ENCODE assay signal across 9 cellular contexts in the genomic region with DNA sequence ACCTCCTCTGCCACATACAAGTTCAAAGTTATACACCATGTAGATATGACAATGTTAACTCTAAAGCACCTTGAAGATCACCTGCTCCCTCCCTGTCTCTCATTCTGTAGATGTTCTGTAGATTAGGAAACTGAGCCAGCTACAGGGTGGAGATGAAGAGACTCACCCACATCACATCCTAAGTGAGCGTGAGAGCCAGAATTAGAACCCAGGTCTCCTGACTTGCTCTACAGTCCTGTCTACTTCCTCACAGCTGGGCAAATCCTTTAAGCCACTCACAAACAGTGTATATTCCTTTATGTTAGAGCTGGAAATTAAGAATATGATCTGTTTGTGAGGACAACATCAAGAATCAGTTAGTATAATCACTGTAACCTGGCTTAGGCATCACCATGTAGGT. TPM values are rescaled to one million over a fixed set of nuclear protein-coding genes. Genes with fewer than 3 reads are reported as not detected.
DNase-seq lines count a peak whose midpoint lies in the region; ATAC-seq and TF ChIP-seq lines count a peak whose summit lies in the region.
"Had no signal": no experiment of that assay in that cellular context is flagged by ENCODE, and none has a peak within 500 bp of the region (broad histone marks: within the 10 kb centered on the region; RNA-seq: fewer than 3 reads in every experiment).

No MANE protein-coding gene starts in this region.

- H2AFZ ChIP-seq in H9 (ENCODE audit: low read length): no peak overlapping the region

- peaks cover 2% of the 10 kb centered on the region; the same call in 1 of the 2 replicates for H3K36me3 ChIP-seq in BJ (ENCODE audit: control insufficient read depth, insufficient read depth, low read length)

- H3K23me2 ChIP-seq in H9 (ENCODE audit: insufficient read length, low read depth, low read length, poor library complexity, severe bottlenecking): peaks cover 6% of the 10 kb centered on the region

- no peak overlapping the region for H2BK5ac ChIP-seq in H9 (ENCODE audit: insufficient read length, low read length)

- H4K20me1 ChIP-seq in H9 (ENCODE audit: control insufficient read depth, insufficient read depth, insufficient read length): no peaks in the 10 kb centered on the region

- CTCF ChIA-PET in BJ (lab: Yijun Ruan, JAX): interaction anchor here (1.1 to 2.7 kb wide), 3 partner anchors 9 to 149 kb away, joined by 3 to 8 read pairs (median 4); no protein-coding TSS in a partner anchor

- H4K8ac ChIP-seq in H9 (replicated peaks; ENCODE audit: insufficient read length, low read depth, low read length): no peak overlapping the region

- H3T11ph ChIP-seq in H9 (ENCODE audit: low read length): no peak overlapping the region

- no peaks in the 10 kb centered on the region for H3K27me3 Mint-ChIP-seq in effector memory CD8-positive, alpha-beta T cell
- H3K27me3 Mint-ChIP-seq in neural crest cell (ENCODE audit: low read depth): no peaks in the 10 kb centered on the region
- peaks cover 4% of the 10 kb centered on the region for H3K27me3 Mint-ChIP-seq in H9 (ENCODE audit: low read depth)

- H3K27me3 ChIP-seq in BJ (ENCODE audit: control insufficient read depth, insufficient read depth, low read length): no peaks in the 10 kb centered on the region
- H3K27me3 ChIP-seq in H9 (ENCODE audit: insufficient read depth, low read length): no peaks in the 10 kb centered on the region

- no peak overlapping the region for H3K14ac ChIP-seq in H9 (ENCODE audit: insufficient read depth, low read length)

- no peak overlapping the region for H3K27ac ChIP-seq in H9 (ENCODE audit: insufficient read length, low read depth, low read length)

- H3K56ac ChIP-seq in H9 (ENCODE audit: insufficient read length, low read depth, low read length): no peak overlapping the region

- H3K9ac ChIP-seq in H9 (ENCODE audit: extremely low read depth, insufficient read length, low read length): no peak overlapping the region

- no peak overlapping the region for H2AK5ac ChIP-seq in H9 (ENCODE audit: insufficient read length, low read length)

- TF ChIP-seq CTCF in BJ (IDR thresholded peaks at IDR 0.05; ENCODE audit: insufficient read depth, low read depth, low read length) (no peak), neural crest cell (conservative IDR thresholded peaks at IDR 0.05) (no peak), H9 (conservative IDR thresholded peaks at IDR 0.05) (no peak)

- no peaks in the 10 kb centered on the region for H3K79me1 ChIP-seq in H9 (ENCODE audit: insufficient read depth, low read depth, low read length, poor library complexity, severe bottlenecking)

- H3K23ac ChIP-seq in H9 (ENCODE audit: insufficient read length, low read depth, low read length): no peak overlapping the region

- H4K5ac ChIP-seq in H9 (ENCODE audit: insufficient read length, low read depth, low read length): no peak overlapping the region

- H3K4me2 ChIP-seq in H9 (ENCODE audit: insufficient read depth, insufficient read length, low read length): no peak overlapping the region

- H3K4me1 ChIP-seq in H9 (ENCODE audit: insufficient read depth, low read length): no peaks in the 10 kb centered on the region

- no peak overlapping the region for H4K91ac ChIP-seq in H9 (ENCODE audit: insufficient read length, low read depth, low read length)

- H3K4ac ChIP-seq in H9 (ENCODE audit: low read depth, low read length): no peak overlapping the region

- H2BK12ac ChIP-seq in H9 (ENCODE audit: insufficient read length, low read depth, low read length): no peak overlapping the region

- no peak overlapping the region for H2BK15ac ChIP-seq in H9 (ENCODE audit: low read depth, low read length)

- WGBS in H9 (ENCODE audit: extremely low coverage, insufficient read length, low lambda C conversion rate): no CpG with 5 or more reads among the region's 1 CpG

- H2BK20ac ChIP-seq in H9 (ENCODE audit: low read depth, low read length, poor library complexity, severe bottlenecking): no peak overlapping the region

- peaks cover 30 to 58% of the 10 kb centered on the region in 2 donors for H3K4me1 Mint-ChIP-seq in effector memory CD8-positive, alpha-beta T cell (ENCODE audit: low read depth in 2 of 2)
- peaks cover 62% of the 10 kb centered on the region for H3K4me1 Mint-ChIP-seq in neural crest cell
- peaks cover 15 to 21% of the 10 kb centered on the region in 2 experiments for H3K4me1 Mint-ChIP-seq in H9

- no peak for ATAC-seq in effector memory CD8-positive, alpha-beta T cell (replicated peaks)
- no peak for ATAC-seq in HG03432 (IDR thresholded peaks at IDR 0.05; ENCODE audit: unreplicated experiment)

- H3K9me3 ChIP-seq in H9 (ENCODE audit: control insufficient read depth, low read depth, low read length): no peaks in the 10 kb centered on the region

- H3K4me3 Mint-ChIP-seq in effector memory CD8-positive, alpha-beta T cell: peak overlapping the region; percentile 76 to 86
- H3K4me3 Mint-ChIP-seq in neural crest cell: peak overlapping the region; percentile 95
- no peak overlapping the region; a peak in 1 of 5 replicates for H3K4me3 Mint-ChIP-seq in H9

- H3K18ac ChIP-seq in H9 (ENCODE audit: insufficient read length, low read depth, low read length): no peak overlapping the region

- H3K79me2 ChIP-seq in H9 (ENCODE audit: insufficient read depth, low read length): 0 out of 2 replicates have a peak, but pooled peaks cover 2% of the 10 kb centered on the region

- H3K4me3 ChIP-seq in BJ (ENCODE audit: low read depth, low read length): peak overlapping the region; percentile 82

- peak overlapping the region; percentile 55 to 90 for H3K27ac Mint-ChIP-seq in effector memory CD8-positive, alpha-beta T cell
- H3K27ac Mint-ChIP-seq in neural crest cell (ENCODE audit: unreplicated experiment) (no peak overlapping the region), H9 (no peak overlapping the region)

- POLR2A ChIA-PET in BJ (lab: Charles Lee): no interaction called here

- DNase-seq in BJ (ENCODE audit: low read depth) (no peak), NAMALWA (ENCODE audit: low spot score) (peak; percentile 11), neural crest cell (ENCODE audit: low read depth, low spot score) (no peak), H9 (no peak), AG20443 (ENCODE audit: low spot score) (no peak)
- no peak for DNase-seq in effector memory CD8-positive, alpha-beta T cell
- DNase-seq in activated effector memory CD4-positive, alpha-beta T cell treated with Interleukin-2 at 50 U/mL for 16 hours: no peak
- DNase-seq: activated naive CD4-positive, alpha-beta T cell had no signal

- H3K9me3 Mint-ChIP-seq in effector memory CD8-positive, alpha-beta T cell: no peaks in the 10 kb centered on the region
- H3K9me3 Mint-ChIP-seq in neural crest cell: no peaks in the 10 kb centered on the region
- no peaks in the 10 kb centered on the region; a peak in 1 of 5 replicates for H3K9me3 Mint-ChIP-seq in H9

- H2BK120ac ChIP-seq in H9 (ENCODE audit: low read depth, low read length, poor library complexity, severe bottlenecking): no peak overlapping the region

- H3K36me3 Mint-ChIP-seq in effector memory CD8-positive, alpha-beta T cell (ENCODE audit: insufficient read depth): peaks cover 14% of the 10 kb centered on the region
- H3K36me3 Mint-ChIP-seq in neural crest cell (ENCODE audit: low read depth): no peaks in the 10 kb centered on the region
- peaks cover 0 to 3% (median 0%) of the 10 kb centered on the region in 3 experiments; a peak in 1 of 7 replicates for H3K36me3 Mint-ChIP-seq in H9 (ENCODE audit: insufficient read depth in 1 of 3, low read depth in 3 of 3)

RNA-seq across cellular contexts. Expression of a gene that starts 1.8 kb away (rescaled TPM):
- polyA plus RNA-seq in BJ (2011; rRNA removed): 58.4 and 59.4 TPM in 2 replicates
- 49.2 and 55.9 TPM in 2 replicates for polyA minus RNA-seq in BJ (2011; rRNA and poly(A)+ RNA removed)
- total RNA-seq in neural crest cell (51.2 and 51.8 TPM in 2 replicates), H9 (2021) (17.0 and 18.5 TPM in 2 replicates)

Comparison
In these comparisons a context has a peak if more than half of its experiments do, and no peak if none do; other contexts are left out.
1. H3K27ac Mint-ChIP-seq: peak in effector memory CD8-positive, alpha-beta T cell (2 of 2); none in neural crest cell (single experiment) and H9 (0 of 3).
2. H3K4me3 Mint-ChIP-seq: peak in effector memory CD8-positive, alpha-beta T cell (2 of 2) and neural crest cell (single experiment); none in H9 (0 of 2).